ENCODE assay signal across 1 cellular context in the genomic region with DNA sequence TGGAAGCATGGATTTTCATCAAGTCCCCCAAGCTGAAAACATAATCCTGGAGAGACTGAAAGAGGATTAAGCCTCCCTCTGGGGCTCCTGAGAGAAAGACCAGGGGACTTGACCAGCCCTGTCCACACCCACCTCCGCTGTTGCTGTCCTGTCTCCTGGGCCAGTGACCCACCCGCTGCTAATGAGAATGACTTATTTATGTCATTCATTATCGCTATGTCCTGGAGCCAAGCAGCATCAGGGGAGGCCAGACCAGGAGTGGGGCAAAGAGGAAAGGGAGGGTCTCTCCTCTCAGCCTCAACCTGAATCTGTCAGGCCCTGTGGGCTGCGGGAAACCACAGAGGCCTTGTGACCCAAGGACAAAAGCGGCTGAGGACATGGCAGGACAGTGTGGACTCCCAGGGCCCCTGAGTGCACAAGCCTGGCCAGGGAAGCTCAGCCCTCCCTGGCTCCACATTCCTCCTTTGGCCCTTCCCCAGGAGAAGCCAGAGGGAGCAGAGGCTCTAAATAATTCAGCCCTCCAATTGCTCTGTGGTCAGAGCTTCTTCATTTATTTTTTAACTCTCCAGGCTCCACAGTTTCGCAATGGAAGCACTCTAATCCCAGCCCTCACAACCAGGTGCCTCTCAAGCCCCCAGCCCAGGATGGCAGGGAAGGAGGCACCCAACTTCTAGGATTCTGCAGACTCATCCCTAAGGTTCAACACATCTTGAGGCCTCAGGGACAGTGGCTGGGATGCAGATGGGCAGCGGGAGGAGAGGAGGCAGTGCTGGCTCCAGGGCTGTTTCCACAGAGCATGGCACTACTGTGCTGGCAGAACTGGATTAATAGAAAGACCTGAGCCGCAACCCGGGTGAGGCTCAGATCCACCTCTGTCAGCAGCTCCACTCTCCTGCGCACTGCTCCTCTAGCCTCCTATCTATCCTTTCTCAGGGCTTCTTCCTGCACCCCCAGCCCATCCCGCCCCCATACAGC.
TF ChIP-seq lines count a peak whose summit lies in the region.

No MANE protein-coding gene starts in this region.

TF ChIP-seq in HepG2, 621 proteins besides CTCF, POLR2A, EP300 and RAD21 (continued from another document):
- TF ChIP-seq, protein P1, sequence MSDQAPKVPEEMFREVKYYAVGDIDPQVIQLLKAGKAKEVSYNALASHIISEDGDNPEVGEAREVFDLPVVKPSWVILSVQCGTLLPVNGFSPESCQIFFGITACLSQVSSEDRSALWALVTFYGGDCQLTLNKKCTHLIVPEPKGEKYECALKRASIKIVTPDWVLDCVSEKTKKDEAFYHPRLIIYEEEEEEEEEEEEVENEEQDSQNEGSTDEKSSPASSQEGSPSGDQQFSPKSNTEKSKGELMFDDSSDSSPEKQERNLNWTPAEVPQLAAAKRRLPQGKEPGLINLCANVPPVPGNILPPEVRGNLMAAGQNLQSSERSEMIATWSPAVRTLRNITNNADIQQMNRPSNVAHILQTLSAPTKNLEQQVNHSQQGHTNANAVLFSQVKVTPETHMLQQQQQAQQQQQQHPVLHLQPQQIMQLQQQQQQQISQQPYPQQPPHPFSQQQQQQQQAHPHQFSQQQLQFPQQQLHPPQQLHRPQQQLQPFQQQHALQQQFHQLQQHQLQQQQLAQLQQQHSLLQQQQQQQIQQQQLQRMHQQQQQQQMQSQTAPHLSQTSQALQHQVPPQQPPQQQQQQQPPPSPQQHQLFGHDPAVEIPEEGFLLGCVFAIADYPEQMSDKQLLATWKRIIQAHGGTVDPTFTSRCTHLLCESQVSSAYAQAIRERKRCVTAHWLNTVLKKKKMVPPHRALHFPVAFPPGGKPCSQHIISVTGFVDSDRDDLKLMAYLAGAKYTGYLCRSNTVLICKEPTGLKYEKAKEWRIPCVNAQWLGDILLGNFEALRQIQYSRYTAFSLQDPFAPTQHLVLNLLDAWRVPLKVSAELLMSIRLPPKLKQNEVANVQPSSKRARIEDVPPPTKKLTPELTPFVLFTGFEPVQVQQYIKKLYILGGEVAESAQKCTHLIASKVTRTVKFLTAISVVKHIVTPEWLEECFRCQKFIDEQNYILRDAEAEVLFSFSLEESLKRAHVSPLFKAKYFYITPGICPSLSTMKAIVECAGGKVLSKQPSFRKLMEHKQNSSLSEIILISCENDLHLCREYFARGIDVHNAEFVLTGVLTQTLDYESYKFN (CRISPR knock-in tag; conservative IDR thresholded peaks at IDR 0.05) = no peak
- TF ChIP-seq WIZ (CRISPR knock-in tag; IDR thresholded peaks at IDR 0.05) = no peak
- TF ChIP-seq FOXO1 (CRISPR knock-in tag; IDR thresholded peaks at IDR 0.05) = no peak; the same call in 1 of the 2 replicates
- no peak for TF ChIP-seq ZC3H13 (CRISPR knock-in tag; IDR thresholded peaks at IDR 0.05)
- peak; percentile 11; the same call in 1 of the 2 replicates for TF ChIP-seq NR2F6 (IDR thresholded peaks at IDR 0.05)
- peak; percentile 34; the same call in 1 of the 2 replicates for TF ChIP-seq NR2F6 (CRISPR knock-in tag; IDR thresholded peaks at IDR 0.05)
- TF ChIP-seq, protein P2, sequence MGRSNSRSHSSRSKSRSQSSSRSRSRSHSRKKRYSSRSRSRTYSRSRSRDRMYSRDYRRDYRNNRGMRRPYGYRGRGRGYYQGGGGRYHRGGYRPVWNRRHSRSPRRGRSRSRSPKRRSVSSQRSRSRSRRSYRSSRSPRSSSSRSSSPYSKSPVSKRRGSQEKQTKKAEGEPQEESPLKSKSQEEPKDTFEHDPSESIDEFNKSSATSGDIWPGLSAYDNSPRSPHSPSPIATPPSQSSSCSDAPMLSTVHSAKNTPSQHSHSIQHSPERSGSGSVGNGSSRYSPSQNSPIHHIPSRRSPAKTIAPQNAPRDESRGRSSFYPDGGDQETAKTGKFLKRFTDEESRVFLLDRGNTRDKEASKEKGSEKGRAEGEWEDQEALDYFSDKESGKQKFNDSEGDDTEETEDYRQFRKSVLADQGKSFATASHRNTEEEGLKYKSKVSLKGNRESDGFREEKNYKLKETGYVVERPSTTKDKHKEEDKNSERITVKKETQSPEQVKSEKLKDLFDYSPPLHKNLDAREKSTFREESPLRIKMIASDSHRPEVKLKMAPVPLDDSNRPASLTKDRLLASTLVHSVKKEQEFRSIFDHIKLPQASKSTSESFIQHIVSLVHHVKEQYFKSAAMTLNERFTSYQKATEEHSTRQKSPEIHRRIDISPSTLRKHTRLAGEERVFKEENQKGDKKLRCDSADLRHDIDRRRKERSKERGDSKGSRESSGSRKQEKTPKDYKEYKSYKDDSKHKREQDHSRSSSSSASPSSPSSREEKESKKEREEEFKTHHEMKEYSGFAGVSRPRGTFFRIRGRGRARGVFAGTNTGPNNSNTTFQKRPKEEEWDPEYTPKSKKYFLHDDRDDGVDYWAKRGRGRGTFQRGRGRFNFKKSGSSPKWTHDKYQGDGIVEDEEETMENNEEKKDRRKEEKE (IDR thresholded peaks at IDR 0.05) = no peak
- TF ChIP-seq ASH2L (IDR thresholded peaks at IDR 0.05; ENCODE audit: insufficient read length, low read depth, low read length) = peak; percentile 78
- TF ChIP-seq, protein P3, sequence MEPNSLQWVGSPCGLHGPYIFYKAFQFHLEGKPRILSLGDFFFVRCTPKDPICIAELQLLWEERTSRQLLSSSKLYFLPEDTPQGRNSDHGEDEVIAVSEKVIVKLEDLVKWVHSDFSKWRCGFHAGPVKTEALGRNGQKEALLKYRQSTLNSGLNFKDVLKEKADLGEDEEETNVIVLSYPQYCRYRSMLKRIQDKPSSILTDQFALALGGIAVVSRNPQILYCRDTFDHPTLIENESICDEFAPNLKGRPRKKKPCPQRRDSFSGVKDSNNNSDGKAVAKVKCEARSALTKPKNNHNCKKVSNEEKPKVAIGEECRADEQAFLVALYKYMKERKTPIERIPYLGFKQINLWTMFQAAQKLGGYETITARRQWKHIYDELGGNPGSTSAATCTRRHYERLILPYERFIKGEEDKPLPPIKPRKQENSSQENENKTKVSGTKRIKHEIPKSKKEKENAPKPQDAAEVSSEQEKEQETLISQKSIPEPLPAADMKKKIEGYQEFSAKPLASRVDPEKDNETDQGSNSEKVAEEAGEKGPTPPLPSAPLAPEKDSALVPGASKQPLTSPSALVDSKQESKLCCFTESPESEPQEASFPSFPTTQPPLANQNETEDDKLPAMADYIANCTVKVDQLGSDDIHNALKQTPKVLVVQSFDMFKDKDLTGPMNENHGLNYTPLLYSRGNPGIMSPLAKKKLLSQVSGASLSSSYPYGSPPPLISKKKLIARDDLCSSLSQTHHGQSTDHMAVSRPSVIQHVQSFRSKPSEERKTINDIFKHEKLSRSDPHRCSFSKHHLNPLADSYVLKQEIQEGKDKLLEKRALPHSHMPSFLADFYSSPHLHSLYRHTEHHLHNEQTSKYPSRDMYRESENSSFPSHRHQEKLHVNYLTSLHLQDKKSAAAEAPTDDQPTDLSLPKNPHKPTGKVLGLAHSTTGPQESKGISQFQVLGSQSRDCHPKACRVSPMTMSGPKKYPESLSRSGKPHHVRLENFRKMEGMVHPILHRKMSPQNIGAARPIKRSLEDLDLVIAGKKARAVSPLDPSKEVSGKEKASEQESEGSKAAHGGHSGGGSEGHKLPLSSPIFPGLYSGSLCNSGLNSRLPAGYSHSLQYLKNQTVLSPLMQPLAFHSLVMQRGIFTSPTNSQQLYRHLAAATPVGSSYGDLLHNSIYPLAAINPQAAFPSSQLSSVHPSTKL (CRISPR knock-in tag; IDR thresholded peaks at IDR 0.05) = 0 out of 2 replicates have a peak, but pooled peaks have one; percentile 34
- TF ChIP-seq, protein P4, sequence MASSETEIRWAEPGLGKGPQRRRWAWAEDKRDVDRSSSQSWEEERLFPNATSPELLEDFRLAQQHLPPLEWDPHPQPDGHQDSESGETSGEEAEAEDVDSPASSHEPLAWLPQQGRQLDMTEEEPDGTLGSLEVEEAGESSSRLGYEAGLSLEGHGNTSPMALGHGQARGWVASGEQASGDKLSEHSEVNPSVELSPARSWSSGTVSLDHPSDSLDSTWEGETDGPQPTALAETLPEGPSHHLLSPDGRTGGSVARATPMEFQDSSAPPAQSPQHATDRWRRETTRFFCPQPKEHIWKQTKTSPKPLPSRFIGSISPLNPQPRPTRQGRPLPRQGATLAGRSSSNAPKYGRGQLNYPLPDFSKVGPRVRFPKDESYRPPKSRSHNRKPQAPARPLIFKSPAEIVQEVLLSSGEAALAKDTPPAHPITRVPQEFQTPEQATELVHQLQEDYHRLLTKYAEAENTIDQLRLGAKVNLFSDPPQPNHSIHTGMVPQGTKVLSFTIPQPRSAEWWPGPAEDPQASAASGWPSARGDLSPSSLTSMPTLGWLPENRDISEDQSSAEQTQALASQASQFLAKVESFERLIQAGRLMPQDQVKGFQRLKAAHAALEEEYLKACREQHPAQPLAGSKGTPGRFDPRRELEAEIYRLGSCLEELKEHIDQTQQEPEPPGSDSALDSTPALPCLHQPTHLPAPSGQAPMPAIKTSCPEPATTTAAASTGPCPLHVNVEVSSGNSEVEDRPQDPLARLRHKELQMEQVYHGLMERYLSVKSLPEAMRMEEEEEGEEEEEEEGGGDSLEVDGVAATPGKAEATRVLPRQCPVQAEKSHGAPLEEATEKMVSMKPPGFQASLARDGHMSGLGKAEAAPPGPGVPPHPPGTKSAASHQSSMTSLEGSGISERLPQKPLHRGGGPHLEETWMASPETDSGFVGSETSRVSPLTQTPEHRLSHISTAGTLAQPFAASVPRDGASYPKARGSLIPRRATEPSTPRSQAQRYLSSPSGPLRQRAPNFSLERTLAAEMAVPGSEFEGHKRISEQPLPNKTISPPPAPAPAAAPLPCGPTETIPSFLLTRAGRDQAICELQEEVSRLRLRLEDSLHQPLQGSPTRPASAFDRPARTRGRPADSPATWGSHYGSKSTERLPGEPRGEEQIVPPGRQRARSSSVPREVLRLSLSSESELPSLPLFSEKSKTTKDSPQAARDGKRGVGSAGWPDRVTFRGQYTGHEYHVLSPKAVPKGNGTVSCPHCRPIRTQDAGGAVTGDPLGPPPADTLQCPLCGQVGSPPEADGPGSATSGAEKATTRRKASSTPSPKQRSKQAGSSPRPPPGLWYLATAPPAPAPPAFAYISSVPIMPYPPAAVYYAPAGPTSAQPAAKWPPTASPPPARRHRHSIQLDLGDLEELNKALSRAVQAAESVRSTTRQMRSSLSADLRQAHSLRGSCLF (CRISPR knock-in tag; IDR thresholded peaks at IDR 0.05; ENCODE audit: borderline replicate concordance) = no peak
- TF ChIP-seq, protein P5, sequence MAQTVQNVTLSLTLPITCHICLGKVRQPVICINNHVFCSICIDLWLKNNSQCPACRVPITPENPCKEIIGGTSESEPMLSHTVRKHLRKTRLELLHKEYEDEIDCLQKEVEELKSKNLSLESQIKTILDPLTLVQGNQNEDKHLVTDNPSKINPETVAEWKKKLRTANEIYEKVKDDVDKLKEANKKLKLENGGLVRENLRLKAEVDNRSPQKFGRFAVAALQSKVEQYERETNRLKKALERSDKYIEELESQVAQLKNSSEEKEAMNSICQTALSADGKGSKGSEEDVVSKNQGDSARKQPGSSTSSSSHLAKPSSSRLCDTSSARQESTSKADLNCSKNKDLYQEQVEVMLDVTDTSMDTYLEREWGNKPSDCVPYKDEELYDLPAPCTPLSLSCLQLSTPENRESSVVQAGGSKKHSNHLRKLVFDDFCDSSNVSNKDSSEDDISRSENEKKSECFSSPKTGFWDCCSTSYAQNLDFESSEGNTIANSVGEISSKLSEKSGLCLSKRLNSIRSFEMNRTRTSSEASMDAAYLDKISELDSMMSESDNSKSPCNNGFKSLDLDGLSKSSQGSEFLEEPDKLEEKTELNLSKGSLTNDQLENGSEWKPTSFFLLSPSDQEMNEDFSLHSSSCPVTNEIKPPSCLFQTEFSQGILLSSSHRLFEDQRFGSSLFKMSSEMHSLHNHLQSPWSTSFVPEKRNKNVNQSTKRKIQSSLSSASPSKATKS (CRISPR knock-in tag; IDR thresholded peaks at IDR 0.05) = no peak
- TF ChIP-seq ZNF788 (CRISPR knock-in tag; IDR thresholded peaks at IDR 0.05; ENCODE audit: borderline replicate concordance) = no peak; the same call in 1 of the 2 replicates
- TF ChIP-seq AKAP8 (CRISPR knock-in tag; IDR thresholded peaks at IDR 0.05) = no peak
- TF ChIP-seq MTA1 (CRISPR knock-in tag; IDR thresholded peaks at IDR 0.05; ENCODE audit: borderline replicate concordance) = no peak
- no peak for TF ChIP-seq ZFP36L1 (CRISPR knock-in tag; IDR thresholded peaks at IDR 0.05)
- peak; percentile 93 for TF ChIP-seq ZFX (CRISPR knock-in tag; IDR thresholded peaks at IDR 0.05; ENCODE audit: low read depth)
- TF ChIP-seq RFXAP (CRISPR knock-in tag; IDR thresholded peaks at IDR 0.05; ENCODE audit: borderline replicate concordance) = no peak
- TF ChIP-seq, protein P6, sequence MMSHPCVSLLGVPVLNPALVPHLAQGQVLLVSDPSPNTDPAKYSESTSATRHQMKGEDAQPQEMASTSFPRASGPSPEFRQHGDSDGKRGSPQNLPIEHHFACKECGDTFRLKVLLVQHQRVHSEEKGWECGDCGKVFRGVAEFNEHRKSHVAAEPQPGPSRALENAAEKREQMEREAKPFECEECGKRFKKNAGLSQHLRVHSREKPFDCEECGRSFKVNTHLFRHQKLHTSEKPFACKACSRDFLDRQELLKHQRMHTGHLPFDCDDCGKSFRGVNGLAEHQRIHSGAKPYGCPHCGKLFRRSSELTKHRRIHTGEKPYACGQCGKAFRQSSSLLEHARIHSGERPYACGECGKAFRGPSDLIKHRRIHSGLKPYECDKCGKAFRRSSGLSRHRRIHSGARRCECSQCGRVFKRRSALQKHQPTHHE (CRISPR knock-in tag; IDR thresholded peaks at IDR 0.05; ENCODE audit: borderline replicate concordance) = no peak
- TF ChIP-seq HOXA3 (CRISPR knock-in tag; IDR thresholded peaks at IDR 0.05) = peak; percentile 30; the same call in 1 of the 2 replicates
TF ChIP-seq in HepG2: peak in this region for 83.
